ENCODE assay signal across 35 cellular contexts in the genomic region with DNA sequence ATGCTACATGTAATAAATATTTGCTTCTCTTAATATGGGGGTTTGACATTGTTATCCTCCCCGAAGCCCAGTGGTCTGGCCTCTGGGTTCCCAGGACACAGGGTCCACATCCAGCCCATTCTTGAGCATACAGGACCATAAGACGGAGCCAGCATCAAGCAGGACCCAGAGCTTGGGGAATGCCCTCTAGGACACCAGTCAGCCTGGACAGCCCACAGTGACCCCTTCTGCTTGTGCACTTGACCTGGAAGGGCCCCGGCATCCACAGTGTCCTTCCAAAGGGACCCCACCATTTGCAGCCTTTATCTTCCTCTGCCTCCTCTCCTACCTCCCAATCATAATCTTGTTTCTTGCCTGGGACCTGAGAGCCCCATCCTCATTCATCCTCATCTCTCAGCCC. TPM values are rescaled to one million over a fixed set of nuclear protein-coding genes. Genes with fewer than 3 reads are reported as not detected.
"Had no signal": no experiment of that assay in that cellular context is flagged by ENCODE, and none has a peak within 500 bp of the region (broad histone marks: within the 10 kb centered on the region; RNA-seq: fewer than 3 reads in every experiment).

No MANE protein-coding gene starts in this region.

- H3K27me3 ChIP-seq: ascending aorta had no signal

- H3K4me3 ChIP-seq: ascending aorta, esophagus muscularis mucosa, gastroesophageal sphincter, heart left ventricle had no signal

- DNase-seq: activated CD4-positive, alpha-beta memory T cell treated with anti-CD3 and anti-CD28 coated beads for 36 hours; activated CD4-positive, alpha-beta T cell treated with anti-CD3 and anti-CD28 coated beads for 36 hours; activated CD4-positive, alpha-beta T cell treated with anti-CD3 and anti-CD28 coated beads, Interleukin-2, amount 10 ng/mL, durations not matched to agents 24 days and 14 days; activated CD4-positive, CD25-positive, alpha-beta regulatory T cell; activated CD4-positive, CD25-positive, alpha-beta regulatory T cell treated with anti-CD3 and anti-CD28 coated beads, Interleukin-2, amount 50 U/mL, for 72 hours; activated CD8-positive, alpha-beta memory T cell treated with anti-CD3 and anti-CD28 coated beads, Interleukin-2, amount 10 ng/mL, durations not matched to agents 7 days and 5 days; activated CD8-positive, alpha-beta memory T cell treated with anti-CD3 and anti-CD28 coated beads, Interleukin-2, amount 50 U/mL, for 4 hours; activated CD8-positive, alpha-beta T cell treated with anti-CD3 and anti-CD28 coated beads, Interleukin-2, amount 10 ng/mL, durations not matched to agents 7 days and 5 days; activated effector memory CD4-positive, alpha-beta T cell treated with anti-CD3 and anti-CD28 coated beads, Interleukin-2, amount 50 U/mL, for 16 hours; activated naive CD4-positive, alpha-beta T cell treated with anti-CD3 and anti-CD28 coated beads for 36 hours; activated naive CD8-positive, alpha-beta T cell treated with anti-CD3 and anti-CD28 coated beads, Interleukin-2, amount 10 ng/mL, durations not matched to agents 7 days and 5 days; activated T-cell treated with anti-CD3 and anti-CD28 coated beads, Interleukin-2, amount 50 U/mL, for 1 hour; activated T-cell treated with anti-CD3 and anti-CD28 coated beads, Interleukin-2, amount 50 U/mL, for 48 hours; brain microvascular endothelial cell; cortex of kidney; dermis blood vessel endothelial cell; effector CD4-positive, alpha-beta T cell; effector memory CD8-positive, alpha-beta T cell; erythroblast; foreskin melanocyte; glutamatergic neuron; heart left ventricle; T-helper 2 cell; WERI-Rb-1 had no signal

- H3K27ac Mint-ChIP-seq: activated CD4-positive, alpha-beta memory T cell treated with anti-CD3 and anti-CD28 coated beads for 36 hours; activated CD4-positive, alpha-beta T cell treated with anti-CD3 and anti-CD28 coated beads for 36 hours; activated CD4-positive, alpha-beta T cell treated with anti-CD3 and anti-CD28 coated beads, Interleukin-2, amount 10 ng/mL, durations not matched to agents 24 days and 14 days; activated CD8-positive, alpha-beta memory T cell treated with anti-CD3 and anti-CD28 coated beads, Interleukin-2, amount 10 ng/mL, durations not matched to agents 7 days and 5 days; activated CD8-positive, alpha-beta T cell treated with anti-CD3 and anti-CD28 coated beads, Interleukin-2, amount 10 ng/mL, durations not matched to agents 7 days and 5 days; activated naive CD4-positive, alpha-beta T cell treated with anti-CD3 and anti-CD28 coated beads for 36 hours; activated naive CD4-positive, alpha-beta T cell treated with anti-CD3 and anti-CD28 coated beads, Interleukin-2, amount 50 U/mL, for 72 hours; activated naive CD8-positive, alpha-beta T cell treated with anti-CD3 and anti-CD28 coated beads, Interleukin-2, amount 10 ng/mL, durations not matched to agents 7 days and 5 days; activated T-helper 1 cell treated with anti-CD3 and anti-CD28 coated beads, Interleukin-12 subunit alpha, Interleukin-12 subunit beta, Interleukin-2, Interleukin-4 antibody, amounts not matched to agents 30 ng/mL and 10 ng/mL and 1 ng/mL, durations not matched to agents 14 hours and 24 hours and 36 hours; activated T-helper 2 cell treated with anti-CD3 and anti-CD28 coated beads, Interferon-gamma antibody, Interleukin-2, Interleukin-4, amounts not matched to agents 10 μg/mL and 5 μg/mL and 100 μg/mL, durations not matched to agents 14 hours and 24 hours and 36 hours; effector memory CD8-positive, alpha-beta T cell had no signal

- ATAC-seq: activated CD4-positive, alpha-beta T cell treated with anti-CD3 and anti-CD28 coated beads for 36 hours; activated CD8-positive, alpha-beta memory T cell treated with anti-CD3 and anti-CD28 coated beads, Interleukin-2, amount 10 ng/mL, durations not matched to agents 7 days and 5 days; activated CD8-positive, alpha-beta T cell treated with anti-CD3 and anti-CD28 coated beads, Interleukin-2, amount 10 ng/mL, durations not matched to agents 7 days and 5 days; activated naive CD4-positive, alpha-beta T cell treated with anti-CD3 and anti-CD28 coated beads, Interleukin-2, amount 50 U/mL, for 72 hours; effector memory CD8-positive, alpha-beta T cell; gastroesophageal sphincter; heart left ventricle had no signal

- H3K36me3 Mint-ChIP-seq: activated CD4-positive, alpha-beta memory T cell treated with anti-CD3 and anti-CD28 coated beads for 36 hours; activated CD8-positive, alpha-beta memory T cell treated with anti-CD3 and anti-CD28 coated beads, Interleukin-2, amount 10 ng/mL, durations not matched to agents 7 days and 5 days; activated naive CD4-positive, alpha-beta T cell treated with anti-CD3 and anti-CD28 coated beads, Interleukin-2, amount 50 U/mL, for 72 hours; activated naive CD8-positive, alpha-beta T cell treated with anti-CD3 and anti-CD28 coated beads, Interleukin-2, amount 10 ng/mL, durations not matched to agents 7 days and 5 days had no signal

- H3K4me1 ChIP-seq: ascending aorta, gastroesophageal sphincter, heart left ventricle had no signal

- H3K4me1 Mint-ChIP-seq: activated CD4-positive, alpha-beta T cell treated with anti-CD3 and anti-CD28 coated beads for 36 hours; activated CD4-positive, alpha-beta T cell treated with anti-CD3 and anti-CD28 coated beads, Interleukin-2, amount 10 ng/mL, durations not matched to agents 24 days and 14 days; activated CD8-positive, alpha-beta memory T cell treated with anti-CD3 and anti-CD28 coated beads, Interleukin-2, amount 10 ng/mL, durations not matched to agents 7 days and 5 days; activated naive CD8-positive, alpha-beta T cell treated with anti-CD3 and anti-CD28 coated beads, Interleukin-2, amount 10 ng/mL, durations not matched to agents 7 days and 5 days; central memory CD8-positive, alpha-beta T cell had no signal

- H3K27ac ChIP-seq: ascending aorta, brain microvascular endothelial cell, esophagus muscularis mucosa, gastroesophageal sphincter, heart left ventricle, WERI-Rb-1 had no signal

- H3K4me3 Mint-ChIP-seq: activated CD4-positive, alpha-beta memory T cell treated with anti-CD3 and anti-CD28 coated beads for 36 hours; activated CD4-positive, alpha-beta T cell treated with anti-CD3 and anti-CD28 coated beads for 36 hours; activated CD4-positive, alpha-beta T cell treated with anti-CD3 and anti-CD28 coated beads, Interleukin-2, amount 10 ng/mL, durations not matched to agents 24 days and 14 days; activated CD8-positive, alpha-beta memory T cell treated with anti-CD3 and anti-CD28 coated beads, Interleukin-2, amount 10 ng/mL, durations not matched to agents 7 days and 5 days; activated CD8-positive, alpha-beta T cell treated with anti-CD3 and anti-CD28 coated beads, Interleukin-2, amount 10 ng/mL, durations not matched to agents 7 days and 5 days; activated naive CD4-positive, alpha-beta T cell treated with anti-CD3 and anti-CD28 coated beads for 36 hours; activated naive CD8-positive, alpha-beta T cell treated with anti-CD3 and anti-CD28 coated beads, Interleukin-2, amount 10 ng/mL, durations not matched to agents 7 days and 5 days; activated T-helper 1 cell treated with anti-CD3 and anti-CD28 coated beads, Interleukin-12 subunit alpha, Interleukin-12 subunit beta, Interleukin-2, Interleukin-4 antibody, amounts not matched to agents 30 ng/mL and 10 ng/mL and 1 ng/mL, durations not matched to agents 14 hours and 24 hours and 36 hours; central memory CD8-positive, alpha-beta T cell; effector memory CD8-positive, alpha-beta T cell had no signal

- H3K9me3 Mint-ChIP-seq: activated CD4-positive, alpha-beta memory T cell treated with anti-CD3 and anti-CD28 coated beads for 36 hours; activated CD4-positive, alpha-beta T cell treated with anti-CD3 and anti-CD28 coated beads, Interleukin-2, amount 10 ng/mL, durations not matched to agents 24 days and 14 days; activated naive CD4-positive, alpha-beta T cell treated with anti-CD3 and anti-CD28 coated beads for 36 hours; activated naive CD4-positive, alpha-beta T cell treated with anti-CD3 and anti-CD28 coated beads, Interleukin-2, amount 50 U/mL, for 72 hours; activated naive CD8-positive, alpha-beta T cell treated with anti-CD3 and anti-CD28 coated beads, Interleukin-2, amount 10 ng/mL, durations not matched to agents 7 days and 5 days; activated T-helper 1 cell treated with anti-CD3 and anti-CD28 coated beads, Interleukin-12 subunit alpha, Interleukin-12 subunit beta, Interleukin-2, Interleukin-4 antibody, amounts not matched to agents 30 ng/mL and 10 ng/mL and 1 ng/mL, durations not matched to agents 14 hours and 24 hours and 36 hours; activated T-helper 2 cell treated with anti-CD3 and anti-CD28 coated beads, Interferon-gamma antibody, Interleukin-2, Interleukin-4, amounts not matched to agents 10 μg/mL and 5 μg/mL and 100 μg/mL, durations not matched to agents 14 hours and 24 hours and 36 hours; central memory CD8-positive, alpha-beta T cell; effector memory CD8-positive, alpha-beta T cell had no signal

- H3K9me3 ChIP-seq: ascending aorta, esophagus muscularis mucosa, gastroesophageal sphincter, heart left ventricle had no signal

- H3K36me3 ChIP-seq: ascending aorta, brain microvascular endothelial cell, esophagus muscularis mucosa, gastroesophageal sphincter, heart left ventricle, WERI-Rb-1 had no signal

RNA-seq across cellular contexts. Expression of a gene that starts 51.6 kb away (rescaled TPM):
- total RNA-seq: activated CD4-positive, alpha-beta memory T cell treated with anti-CD3 and anti-CD28 coated beads for 36 hours; activated CD4-positive, alpha-beta T cell treated with anti-CD3 and anti-CD28 coated beads, Interleukin-2, amount 10 ng/mL, durations not matched to agents 24 days and 14 days; activated CD8-positive, alpha-beta memory T cell treated with anti-CD3 and anti-CD28 coated beads for 36 hours; activated CD8-positive, alpha-beta memory T cell treated with anti-CD3 and anti-CD28 coated beads, Interleukin-2, amount 10 ng/mL, durations not matched to agents 7 days and 5 days; activated CD8-positive, alpha-beta T cell treated with anti-CD3 and anti-CD28 coated beads, Interleukin-2, amount 10 ng/mL, durations not matched to agents 7 days and 5 days; activated naive CD8-positive, alpha-beta T cell treated with anti-CD3 and anti-CD28 coated beads, Interleukin-2, amount 10 ng/mL, durations not matched to agents 7 days and 5 days; activated T-helper 1 cell treated with anti-CD3 and anti-CD28 coated beads, Interleukin-12 subunit alpha, Interleukin-12 subunit beta, Interleukin-2, Interleukin-4 antibody, amounts not matched to agents 30 ng/mL and 10 ng/mL and 1 ng/mL, durations not matched to agents 14 hours and 24 hours and 36 hours; ascending aorta; bronchial epithelial cell; cardiac septum; dermis blood vessel endothelial cell; esophagus muscularis mucosa; T-helper 1 cell treated with Interleukin-12 subunit alpha and Interleukin-12 subunit beta and Interleukin-4 antibody, amounts not matched to agents 30 ng/mL and 1 ng/mL, for 36 hours had no signal
- polyA plus RNA-seq: heart left ventricle had no signal
